ENCODE assay signal across 21 cellular contexts in the genomic region with DNA sequence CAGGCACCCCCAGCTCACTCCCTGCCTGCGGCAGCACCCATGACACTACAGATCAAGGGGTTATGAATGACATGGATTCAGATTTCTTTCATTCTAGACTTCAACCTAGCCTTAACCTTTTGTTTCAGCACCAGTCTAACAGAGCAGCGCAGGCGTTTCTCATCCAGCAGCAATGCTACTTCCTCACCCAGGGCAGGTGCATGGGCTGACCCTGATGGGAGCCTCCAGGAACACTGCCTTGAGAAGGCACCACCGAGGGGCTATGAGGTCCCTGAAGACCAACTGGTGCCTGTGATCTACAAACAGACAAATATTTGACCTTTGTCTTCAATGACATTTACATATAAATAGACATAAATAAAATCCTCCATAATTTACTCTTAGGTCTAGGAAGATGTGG. TPM values are rescaled to one million over a fixed set of nuclear protein-coding genes. Genes with fewer than 3 reads are reported as not detected.
A peak's percentile ranks its signal among the peaks of the same experiment; 100 is the strongest.
DNase-seq lines count a peak whose midpoint lies in the region; ATAC-seq, FAIRE-seq and TF ChIP-seq lines count a peak whose summit lies in the region.
"Had no signal": no experiment of that assay in that cellular context is flagged by ENCODE, and none has a peak within 500 bp of the region (broad histone marks: within the 10 kb centered on the region; RNA-seq: fewer than 3 reads in every experiment).

No MANE protein-coding gene starts in this region.

- H4K20me1 ChIP-seq in HCT116 (ENCODE audit: insufficient read depth) (peaks cover 19% of the 10 kb centered on the region; the same call in 1 of the 2 replicates), endothelial cell of umbilical vein (replicated peaks; ENCODE audit: control insufficient read depth, extremely low read depth, insufficient read depth, low read length) (no peaks in the 10 kb centered on the region)

- H3K27ac ChIP-seq in HCT116 (ENCODE audit: low read depth, low read length) (no peak overlapping the region), endothelial cell of umbilical vein (ENCODE audit: insufficient read depth, low read depth, low read length) (no peak overlapping the region), stomach smooth muscle (ENCODE audit: low read length) (peak overlapping the region; percentile 75)
- H3K27ac ChIP-seq: KMS-11 had no signal

- H2AFZ ChIP-seq in HCT116 (ENCODE audit: low read depth, low read length, poor library complexity, severe bottlenecking) (no peak overlapping the region), endothelial cell of umbilical vein (ENCODE audit: low read depth, low read length) (no peak overlapping the region)

- dilution Hi-C loops in endothelial cell of umbilical vein (cut with MboI; ENCODE audit: extremely low pct_ligation_motif_present, low sequenced_read_pairs) = no loop called here

- no peaks in the 10 kb centered on the region for H3K9me3 Mint-ChIP-seq in activated naive CD8-positive, alpha-beta T cell (ENCODE audit: low read depth)
- no peaks in the 10 kb centered on the region for H3K9me3 Mint-ChIP-seq in activated naive CD8-positive, alpha-beta T cell treated with anti-CD3 and anti-CD28 coated beads for 36 hours
- H3K9me3 Mint-ChIP-seq: CD4-positive, CD25-positive, alpha-beta regulatory T cell had no signal

- no peaks in the 10 kb centered on the region for H3K27me3 Mint-ChIP-seq in activated naive CD8-positive, alpha-beta T cell
- no peaks in the 10 kb centered on the region for H3K27me3 Mint-ChIP-seq in activated naive CD8-positive, alpha-beta T cell treated with anti-CD3 and anti-CD28 coated beads for 36 hours
- H3K27me3 Mint-ChIP-seq: CD4-positive, CD25-positive, alpha-beta regulatory T cell had no signal

- H3K9ac ChIP-seq in HCT116 (ENCODE audit: low read length) (no peak overlapping the region), endothelial cell of umbilical vein (replicated peaks; ENCODE audit: extremely low read depth, insufficient read depth, low read length) (no peak overlapping the region), stomach smooth muscle (ENCODE audit: low read length in 2 of 2) (no peak overlapping the region)
- H3K9ac ChIP-seq: KMS-11 had no signal

- peaks cover 29 to 30% of the 10 kb centered on the region in 2 experiments for H3K36me3 ChIP-seq in HCT116 (ENCODE audit: control insufficient read depth in 1 of 2, insufficient read depth in 2 of 2, low read length in 2 of 2)
- H3K36me3 ChIP-seq in endothelial cell of umbilical vein (ENCODE audit: control insufficient read depth in 2 of 2, extremely low read depth in 1 of 2, insufficient read depth in 2 of 2, low read length in 2 of 2) = peaks cover 9 to 16% of the 10 kb centered on the region in 2 experiments
- H3K36me3 ChIP-seq in stomach smooth muscle (ENCODE audit: control insufficient read depth in 2 of 2, insufficient read depth in 2 of 2, low read length in 2 of 2) = peaks cover 3% of the 10 kb centered on the region in 2 donors

- H3K27ac Mint-ChIP-seq in activated naive CD8-positive, alpha-beta T cell = peak overlapping the region; percentile 50
- H3K27ac Mint-ChIP-seq in activated naive CD8-positive, alpha-beta T cell treated with anti-CD3 and anti-CD28 coated beads for 36 hours = no peak overlapping the region
- H3K27ac Mint-ChIP-seq: CD4-positive, CD25-positive, alpha-beta regulatory T cell had no signal

- H3K9me1 ChIP-seq in endothelial cell of umbilical vein (replicated peaks; ENCODE audit: control insufficient read depth, extremely low read depth, insufficient read depth, low read length) = no peaks in the 10 kb centered on the region

- no peak for TF ChIP-seq RAD21 in HCT116 (IDR thresholded peaks at IDR 0.05; ENCODE audit: low read depth)

- RAD21 ChIA-PET in HCT116 (lab: Charles Lee; ENCODE audit: low non-redundant PET in 1 of 2, low total read pairs in 2 of 2, uncharacterized antibody in 2 of 2, unreplicated experiment in 2 of 2) = no interaction called here

- no peak for FAIRE-seq in endothelial cell of umbilical vein (lab: Jason Lieb, UNC)
- FAIRE-seq: GM12891 had no signal

- H3K9me2 ChIP-seq in HCT116 (ENCODE audit: insufficient read depth) = no peaks in the 10 kb centered on the region

- H3K4me1 Mint-ChIP-seq in activated naive CD8-positive, alpha-beta T cell (ENCODE audit: low read depth) = peaks cover 22% of the 10 kb centered on the region
- H3K4me1 Mint-ChIP-seq in activated naive CD8-positive, alpha-beta T cell treated with anti-CD3 and anti-CD28 coated beads for 36 hours = peaks cover 14% of the 10 kb centered on the region

- H3K4me1 ChIP-seq in HCT116 (ENCODE audit: control insufficient read depth in 1 of 2, insufficient read depth in 2 of 2, low read length in 2 of 2) (no peaks in the 10 kb centered on the region), endothelial cell of umbilical vein (ENCODE audit: control insufficient read depth, extremely low read depth, insufficient read depth, low read length) (peaks cover 7% of the 10 kb centered on the region), stomach smooth muscle (ENCODE audit: control insufficient read depth, insufficient read depth, low read length) (peaks cover 37% of the 10 kb centered on the region)

- BruUV-seq in HCT116 (replicated peaks; lab: Mats Ljungman, UMichigan) = TSS peak; percentile 3
- BruUV-seq in endothelial cell of umbilical vein (replicated peaks; lab: Mats Ljungman, UMichigan) = TSS peak; percentile 9

- CTCF ChIA-PET in HCT116 (lab: Charles Lee) (no interaction called here), endothelial cell of umbilical vein (lab: Charles Lee) (no interaction called here)

- H3K36me3 Mint-ChIP-seq in activated naive CD8-positive, alpha-beta T cell = no peaks in the 10 kb centered on the region
- H3K36me3 Mint-ChIP-seq in activated naive CD8-positive, alpha-beta T cell treated with anti-CD3 and anti-CD28 coated beads for 36 hours = peaks cover 10% of the 10 kb centered on the region

- TF ChIP-seq CTCF in HCT116 (IDR thresholded peaks at IDR 0.05 in 2 of 3, conservative IDR thresholded peaks at IDR 0.05 in 1 of 3; ENCODE audit: borderline replicate concordance in 1 of 3, insufficient read depth in 1 of 3, low read depth in 2 of 3, low read length in 2 of 3) (no peak), endothelial cell of umbilical vein (IDR thresholded peaks at IDR 0.05; ENCODE audit: extremely low read depth in 1 of 2, insufficient read depth in 1 of 2, low read depth in 1 of 2, low read length in 2 of 2) (no peak)

- POLR2A ChIA-PET in HCT116 (lab: Charles Lee) = no interaction called here
- POLR2A ChIA-PET in endothelial cell of umbilical vein (lab: Charles Lee) = no interaction called here

- no peak for DNase-seq in activated naive CD8-positive, alpha-beta T cell treated with anti-CD3 and anti-CD28 coated beads for 36 hours
- DNase-seq in HCT116 (ENCODE audit: low read depth, low spot score) = no peak
- DNase-seq in endothelial cell of umbilical vein (ENCODE audit: low read depth, low spot score) = no peak
- DNase-seq: BE2C; CD4-positive, CD25-positive, alpha-beta regulatory T cell; DMS53; EL; GOT3; NCI-H1417; NCI-H187; NCI-H2107; NCI-H510A treated with DMSO at 0.1 percent for 48 hours; Peyer's patch had no signal

- H3K4me2 ChIP-seq in HCT116 (ENCODE audit: low read length) (no peak overlapping the region), endothelial cell of umbilical vein (ENCODE audit: insufficient read depth, low read length) (no peak overlapping the region)
- H3K4me2 ChIP-seq: KMS-11 had no signal

- H3K4me3 Mint-ChIP-seq in activated naive CD8-positive, alpha-beta T cell = no peak overlapping the region
- H3K4me3 Mint-ChIP-seq in activated naive CD8-positive, alpha-beta T cell treated with anti-CD3 and anti-CD28 coated beads for 36 hours = no peak overlapping the region

- H3K4me3 ChIP-seq in HCT116 (replicated peaks in 1 of 2; ENCODE audit: low read depth in 1 of 2, low read length in 2 of 2) (no peak overlapping the region), endothelial cell of umbilical vein (replicated peaks in 1 of 3; ENCODE audit: insufficient read depth in 1 of 3, low read depth in 1 of 3, low read length in 3 of 3) (no peak overlapping the region), stomach smooth muscle (ENCODE audit: low read length in 2 of 2) (no peak overlapping the region)
- H3K4me3 ChIP-seq: Peyer's patch had no signal

- TF ChIP-seq POLR2A in HCT116 (IDR thresholded peaks at IDR 0.05; ENCODE audit: borderline replicate concordance, extremely low read depth, insufficient read depth, insufficient read length) = no peak
- no peak for TF ChIP-seq POLR2A in endothelial cell of umbilical vein (IDR thresholded peaks at IDR 0.05; ENCODE audit: low read depth, low read length)

- intact Hi-C loops in HCT116 (cut with micrococcal nuclease) (no loop called here), endothelial cell of umbilical vein (cut with micrococcal nuclease) (no loop called here)

- no peaks in the 10 kb centered on the region for H3K9me3 ChIP-seq in HCT116 (ENCODE audit: control insufficient read depth in 1 of 2, insufficient read depth in 1 of 2, low read depth in 1 of 2, low read length in 2 of 2)
- no peaks in the 10 kb centered on the region for H3K9me3 ChIP-seq in endothelial cell of umbilical vein (replicated peaks; ENCODE audit: control insufficient read depth, insufficient read depth, low read length)
- H3K9me3 ChIP-seq in stomach smooth muscle (ENCODE audit: control insufficient read depth in 2 of 2, low read length in 2 of 2) = no peaks in the 10 kb centered on the region
- H3K9me3 ChIP-seq: BE2C, Peyer's patch had no signal

- H3K27me3 ChIP-seq in HCT116 (ENCODE audit: insufficient read depth, low read length) = no peaks in the 10 kb centered on the region
- H3K27me3 ChIP-seq in endothelial cell of umbilical vein (ENCODE audit: control insufficient read depth in 2 of 2, insufficient read depth in 2 of 2, low read length in 2 of 2) = no peaks in the 10 kb centered on the region
- H3K27me3 ChIP-seq in stomach smooth muscle (ENCODE audit: control insufficient read depth in 1 of 2, insufficient read depth in 2 of 2, low read length in 2 of 2) = no peaks in the 10 kb centered on the region
- H3K27me3 ChIP-seq: BE2C, Peyer's patch had no signal

- H3K79me2 ChIP-seq in HCT116 (ENCODE audit: insufficient read depth, low read length) (peaks cover 67% of the 10 kb centered on the region), endothelial cell of umbilical vein (ENCODE audit: control insufficient read depth, insufficient read depth, low read length) (peaks cover 60% of the 10 kb centered on the region)

- ATAC-seq in HCT116 (no peak), GM18867 (IDR thresholded peaks at IDR 0.05; ENCODE audit: unreplicated experiment) (no peak), HG03196 (IDR thresholded peaks at IDR 0.05; ENCODE audit: unreplicated experiment) (no peak)
- ATAC-seq: Right ventricle myocardium inferior had no signal

RNA-seq across cellular contexts. Expression of a gene that starts 10.8 kb away (rescaled TPM):
- 10 to 100 TPM; 89.7 to 89.8 TPM for total RNA-seq in activated naive CD8-positive, alpha-beta T cell treated with anti-CD3 and anti-CD28 coated beads for 36 hours
- total RNA-seq in HCT116 (2021; ENCODE audit: unreplicated experiment) = 62.4 TPM
- polyA plus RNA-seq in HCT116 (2012) = 54.1 and 55.1 TPM in 2 replicates
- 44.5 and 46.3 TPM in 2 replicates for total RNA-seq in endothelial cell of umbilical vein
- polyA plus RNA-seq in endothelial cell of umbilical vein = 29.9 and 35.5 TPM in 2 replicates
- 25.0 and 29.3 TPM in 2 replicates for polyA plus RNA-seq in endothelial cell of umbilical vein (2011; cell fraction: cytosol; rRNA removed)
- 16.5 and 17.0 TPM in 2 replicates for polyA plus RNA-seq in endothelial cell of umbilical vein (2011; cell fraction: nucleus; rRNA removed)
- polyA plus RNA-seq in endothelial cell of umbilical vein (2012) = 21.2 and 29.7 TPM in 2 replicates
- 17.8 and 19.9 TPM in 2 replicates for polyA minus RNA-seq in endothelial cell of umbilical vein
- polyA minus RNA-seq in endothelial cell of umbilical vein (2011; cell fraction: cytosol; rRNA and poly(A)+ RNA removed) = 25.6 TPM
- polyA minus RNA-seq in endothelial cell of umbilical vein (2011; cell fraction: nucleus; rRNA and poly(A)+ RNA removed) = 7.7 and 8.7 TPM in 2 replicates

RNA-seq across cellular contexts. Expression of a gene that starts 24.5 kb away (rescaled TPM):
- total RNA-seq in activated naive CD8-positive, alpha-beta T cell treated with anti-CD3 and anti-CD28 coated beads for 36 hours = 1 to 10 TPM; 1.5 to 1.9 TPM
- 14.8 TPM for total RNA-seq in HCT116 (2021; ENCODE audit: unreplicated experiment)
- 10.6 and 11.2 TPM in 2 replicates for polyA plus RNA-seq in HCT116 (2012)
- total RNA-seq in endothelial cell of umbilical vein = 5.3 and 5.6 TPM in 2 replicates
- 4.9 and 5.2 TPM in 2 replicates for polyA plus RNA-seq in endothelial cell of umbilical vein
- 4.7 and 5.5 TPM in 2 replicates for polyA plus RNA-seq in endothelial cell of umbilical vein (2011; cell fraction: cytosol; rRNA removed)
- polyA plus RNA-seq in endothelial cell of umbilical vein (2011; cell fraction: nucleus; rRNA removed) = 8.2 and 8.8 TPM in 2 replicates
- 3.3 and 4.7 TPM in 2 replicates for polyA plus RNA-seq in endothelial cell of umbilical vein (2012)
- 2.5 and 3.0 TPM in 2 replicates for polyA minus RNA-seq in endothelial cell of umbilical vein
- 5.3 TPM for polyA minus RNA-seq in endothelial cell of umbilical vein (2011; cell fraction: cytosol; rRNA and poly(A)+ RNA removed)
- 2.5 and 3.0 TPM in 2 replicates for polyA minus RNA-seq in endothelial cell of umbilical vein (2011; cell fraction: nucleus; rRNA and poly(A)+ RNA removed)

RNA-seq across cellular contexts. Expression of a gene that starts 31.9 kb away (rescaled TPM):
- total RNA-seq in activated naive CD8-positive, alpha-beta T cell treated with anti-CD3 and anti-CD28 coated beads for 36 hours = under 1 TPM in 1 of 2 experiments, not detected in 1; 0.02 TPM
- 45.0 TPM for total RNA-seq in HCT116 (2021; ENCODE audit: unreplicated experiment)
- 37.0 and 46.7 TPM in 2 replicates for polyA plus RNA-seq in HCT116 (2012)
- total RNA-seq in endothelial cell of umbilical vein = 68.7 and 81.9 TPM in 2 replicates
- 16.6 and 17.7 TPM in 2 replicates for polyA plus RNA-seq in endothelial cell of umbilical vein
- 20.2 and 20.8 TPM in 2 replicates for polyA plus RNA-seq in endothelial cell of umbilical vein (2011; cell fraction: cytosol; rRNA removed)
- 86.6 and 90.9 TPM in 2 replicates for polyA plus RNA-seq in endothelial cell of umbilical vein (2011; cell fraction: nucleus; rRNA removed)
- 76.1 and 85.2 TPM in 2 replicates for polyA plus RNA-seq in endothelial cell of umbilical vein (2012)
- 72.8 and 76.9 TPM in 2 replicates for polyA minus RNA-seq in endothelial cell of umbilical vein
- polyA minus RNA-seq in endothelial cell of umbilical vein (2011; cell fraction: cytosol; rRNA and poly(A)+ RNA removed) = 25.0 TPM
- polyA minus RNA-seq in endothelial cell of umbilical vein (2011; cell fraction: nucleus; rRNA and poly(A)+ RNA removed) = 87.1 and 88.1 TPM in 2 replicates
- total RNA-seq: CD4-positive, CD25-positive, alpha-beta regulatory T cell had no signal
- polyA plus RNA-seq: CD4-positive, CD25-positive, alpha-beta regulatory T cell had no signal

RNA-seq across cellular contexts. Expression of a gene that starts 55.1 kb away (rescaled TPM):
- total RNA-seq in activated naive CD8-positive, alpha-beta T cell treated with anti-CD3 and anti-CD28 coated beads for 36 hours = 10 to 100 TPM; 23.9 to 24.1 TPM
- total RNA-seq in HCT116 (2021; ENCODE audit: unreplicated experiment) = 0.10 TPM
- 0.03 TPM in 1 of 2 replicates, not detected in the other for polyA plus RNA-seq in HCT116 (2012)
- not detected in 2 replicates for total RNA-seq in endothelial cell of umbilical vein
- not detected in 2 replicates for polyA plus RNA-seq in endothelial cell of umbilical vein
- polyA plus RNA-seq in endothelial cell of umbilical vein (2011; cell fraction: cytosol; rRNA removed) = 0.03 TPM in 1 of 2 replicates, not detected in the other
- not detected in 2 replicates for polyA plus RNA-seq in endothelial cell of umbilical vein (2011; cell fraction: nucleus; rRNA removed)
- 0.13 and 0.30 TPM in 2 replicates for polyA plus RNA-seq in endothelial cell of umbilical vein (2012)
- polyA minus RNA-seq in endothelial cell of umbilical vein = 0.56 TPM in 1 of 2 replicates, not detected in the other
- not detected for polyA minus RNA-seq in endothelial cell of umbilical vein (2011; cell fraction: cytosol; rRNA and poly(A)+ RNA removed)
- polyA minus RNA-seq in endothelial cell of umbilical vein (2011; cell fraction: nucleus; rRNA and poly(A)+ RNA removed) = not detected in 2 replicates
- total RNA-seq: A172 had no signal

Comparison
In these comparisons a context has a peak if more than half of its experiments do, and no peak if none do; other contexts are left out.
1. RNA of a gene that starts 31.9 kb away (total RNA-seq): 68.7 to 81.9 TPM in endothelial cell of umbilical vein and 45.0 TPM in HCT116 (single experiment); 0.02 TPM in activated naive CD8-positive, alpha-beta T cell treated with anti-CD3 and anti-CD28 coated beads for 36 hours; every median in the first group is over 10 times any median in the second.